ENCODE assay signal across 24 cellular contexts in the genomic region with DNA sequence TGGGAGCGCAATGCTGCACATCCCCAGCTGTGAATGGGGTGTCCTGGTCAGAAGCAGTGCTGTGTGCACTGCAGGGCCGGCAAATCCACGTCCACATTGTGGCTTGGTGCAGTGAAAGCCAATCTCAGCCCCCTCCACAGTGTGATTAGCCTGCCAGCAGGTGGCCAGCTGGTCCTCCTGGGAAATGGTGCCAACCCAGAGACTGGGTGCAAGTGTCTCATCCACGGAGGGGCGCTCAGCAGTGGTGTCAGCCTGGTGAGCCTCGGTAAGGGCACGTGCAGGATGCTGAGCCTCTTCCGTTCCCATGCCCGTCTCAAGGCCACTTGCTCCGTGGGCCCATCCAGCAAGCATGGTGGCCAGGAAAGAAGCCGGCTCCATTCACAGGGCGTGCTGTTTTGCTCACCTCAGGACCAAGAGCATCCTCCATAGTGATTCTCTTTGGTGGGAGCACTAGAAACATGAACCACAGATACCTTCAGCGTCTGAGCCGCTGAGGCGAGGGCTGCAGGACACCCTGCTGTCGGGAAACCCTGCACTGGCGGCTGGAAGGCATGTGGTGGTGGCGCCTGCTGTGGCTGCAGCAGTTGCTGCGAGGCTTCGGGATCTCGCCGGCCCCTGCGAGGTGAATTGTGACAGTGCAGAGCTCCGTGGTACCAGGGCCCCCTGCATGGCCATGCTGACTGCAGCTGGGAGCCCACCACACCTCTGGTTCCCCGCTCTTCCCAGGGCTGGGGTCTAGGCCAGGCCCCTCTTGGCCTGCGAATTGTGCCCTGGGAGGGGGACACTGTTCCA. TPM values are rescaled to one million over a fixed set of nuclear protein-coding genes. Genes with fewer than 3 reads are reported as not detected.
DNase-seq lines count a peak whose midpoint lies in the region; ATAC-seq, FAIRE-seq and TF ChIP-seq lines count a peak whose summit lies in the region.
"Had no signal": no experiment of that assay in that cellular context is flagged by ENCODE, and none has a peak within 500 bp of the region (broad histone marks: within the 10 kb centered on the region; RNA-seq: fewer than 3 reads in every experiment).

No MANE protein-coding gene starts in this region.

- H3K27ac Mint-ChIP-seq in effector memory CD8-positive, alpha-beta T cell = no peak overlapping the region
- no peak overlapping the region for H3K27ac Mint-ChIP-seq in osteocyte (ENCODE audit: unreplicated experiment)

- no peaks in the 10 kb centered on the region for H3K27me3 Mint-ChIP-seq in effector memory CD8-positive, alpha-beta T cell
- H3K27me3 Mint-ChIP-seq in osteocyte (ENCODE audit: unreplicated experiment) = no peaks in the 10 kb centered on the region
- H3K27me3 Mint-ChIP-seq: CD8-positive, alpha-beta memory T cell had no signal

- H3K4me3 Mint-ChIP-seq in effector memory CD8-positive, alpha-beta T cell = peak overlapping the region; percentile 85 to 87
- H3K4me3 Mint-ChIP-seq in osteocyte (ENCODE audit: unreplicated experiment) = no peak overlapping the region

- ATAC-seq in effector memory CD8-positive, alpha-beta T cell (replicated peaks) = no peak
- ATAC-seq in GM19397 (IDR thresholded peaks at IDR 0.05; ENCODE audit: unreplicated experiment) (no peak), HG03039 (IDR thresholded peaks at IDR 0.05; ENCODE audit: unreplicated experiment) (no peak)
- ATAC-seq: Panc1, SK-N-SH treated with all-trans-retinoic acid at 6 μM for 48 hours had no signal

- FAIRE-seq in HTR-8/SVneo (lab: Jason Lieb, UNC) = peak; percentile 26
- FAIRE-seq: GM12891 had no signal

- TF ChIP-seq CTCF in osteocyte (IDR thresholded peaks at IDR 0.05) = no peak

- H3K4me1 Mint-ChIP-seq in effector memory CD8-positive, alpha-beta T cell (ENCODE audit: low read depth in 2 of 2) = peaks cover 17 to 18% of the 10 kb centered on the region in 2 donors
- H3K4me1 Mint-ChIP-seq in osteocyte (ENCODE audit: unreplicated experiment) = peaks cover 14% of the 10 kb centered on the region

- DNase-seq in DMS53 (lab: John Stamatoyannopoulos, UW) (peak; percentile 25), DMS53 treated with DMSO at 0.1 percent for 48 hours (lab: John Stamatoyannopoulos, UW; ENCODE audit: unreplicated experiment) (no peak), HTR-8/SVneo (ENCODE audit: insufficient read length, low spot score) (no peak), osteocyte (ENCODE audit: extremely low spot score, unreplicated experiment) (peak; percentile 76)
- no peak for DNase-seq in effector memory CD8-positive, alpha-beta T cell
- no peak for DNase-seq in activated CD8-positive, alpha-beta memory T cell treated with anti-CD3 and anti-CD28 coated beads, Interleukin-2, amount 50 U/mL, for 48 hours
- DNase-seq: 8988T; AML-193; C1 segment of cervical spinal cord; Calu3; CD8-positive, alpha-beta memory T cell; DMS79; GM23248; MG63; NCI-H1417; NCI-H187; NCI-H2107; NK-92 treated with Interleukin-12 subunit alpha and Interleukin-12 subunit beta, amount 100 ng/mL, for 24 hours; SIG-M5 had no signal

- peaks cover 4% of the 10 kb centered on the region for H3K36me3 Mint-ChIP-seq in effector memory CD8-positive, alpha-beta T cell (ENCODE audit: insufficient read depth)
- H3K36me3 Mint-ChIP-seq in osteocyte (ENCODE audit: unreplicated experiment) = no peaks in the 10 kb centered on the region

- no peaks in the 10 kb centered on the region for H3K9me3 Mint-ChIP-seq in effector memory CD8-positive, alpha-beta T cell
- H3K9me3 Mint-ChIP-seq in osteocyte (ENCODE audit: unreplicated experiment) = no peaks in the 10 kb centered on the region

RNA-seq across cellular contexts. Expression of gene SMYD3, which starts 2.0 kb away (rescaled TPM):
- 22.3 and 22.8 TPM in 2 replicates for total RNA-seq in osteocyte

RNA-seq across cellular contexts. Expression of gene TFB2M, which starts 57.0 kb away (rescaled TPM):
- 11.5 and 12.5 TPM in 2 replicates for total RNA-seq in osteocyte

RNA-seq across cellular contexts. Expression of gene CNST, which starts 57.2 kb away (rescaled TPM):
- 26.8 and 32.9 TPM in 2 replicates for total RNA-seq in osteocyte

Comparison
In these comparisons a context has a peak if more than half of its experiments do, and no peak if none do; other contexts are left out.
1. DNase-seq: peak in DMS53 (single experiment) and osteocyte (single experiment); none in DMS53 treated with DMSO at 0.1 percent for 48 hours (single experiment), HTR-8/SVneo (single experiment), effector memory CD8-positive, alpha-beta T cell (0 of 3) and activated CD8-positive, alpha-beta memory T cell treated with anti-CD3 and anti-CD28 coated beads, Interleukin-2, amount 50 U/mL, for 48 hours (single experiment).